In the genomic region with DNA sequence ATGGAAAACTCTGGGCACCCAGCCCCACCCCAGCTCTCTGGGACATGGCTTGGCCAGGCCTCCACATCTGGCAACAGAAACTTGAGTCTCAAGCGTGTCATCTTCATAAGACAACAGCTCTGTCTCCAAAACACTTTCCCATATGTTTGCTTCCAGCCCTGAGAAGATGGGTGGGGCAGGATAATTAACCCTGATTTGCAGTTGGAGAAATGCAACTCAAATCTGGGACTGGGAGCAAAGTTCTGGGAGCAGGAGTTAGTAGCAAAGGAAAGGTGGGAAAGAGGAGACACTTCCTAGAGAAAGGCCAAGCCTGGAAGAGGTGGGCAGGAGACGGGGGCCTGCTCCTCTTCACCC, we compare ENCODE assay signal across 29 cellular contexts. TPM values are rescaled to one million over a fixed set of nuclear protein-coding genes. Genes with fewer than 3 reads are reported as not detected.
"Had no signal": no experiment of that assay in that cellular context is flagged by ENCODE, and none has a peak within 500 bp of the region (broad histone marks: within the 10 kb centered on the region; RNA-seq: fewer than 3 reads in every experiment).

No MANE protein-coding gene starts in this region.

- ATAC-seq: activated CD8-positive, alpha-beta memory T cell treated with anti-CD3 and anti-CD28 coated beads, Interleukin-2, amount 10 ng/mL, durations not matched to agents 7 days and 5 days; activated CD8-positive, alpha-beta T cell treated with anti-CD3 and anti-CD28 coated beads, Interleukin-2, amount 10 ng/mL, durations not matched to agents 7 days and 5 days; gastroesophageal sphincter; natural killer cell; stimulated activated memory B cell treated with anti-CD40 and anti-IgM and Interleukin-4, amounts not matched to agents 10 μg/mL and 1 μg/mL and 100 μg/mL, for 72 hours; T-cell; upper lobe of right lung had no signal

- H3K27ac Mint-ChIP-seq: activated B cell treated with CpG ODN at 0.5 μM for 24 hours; activated CD8-positive, alpha-beta memory T cell treated with anti-CD3 and anti-CD28 coated beads, Interleukin-2, amount 10 ng/mL, durations not matched to agents 7 days and 5 days; activated CD8-positive, alpha-beta T cell treated with anti-CD3 and anti-CD28 coated beads, Interleukin-2, amount 10 ng/mL, durations not matched to agents 7 days and 5 days; activated naive CD8-positive, alpha-beta T cell; activated T-helper 2 cell treated with anti-CD3 and anti-CD28 coated beads, Interferon-gamma antibody, Interleukin-2, Interleukin-4, amounts not matched to agents 10 μg/mL and 5 μg/mL and 100 μg/mL, durations not matched to agents 14 hours and 24 hours and 36 hours; immature natural killer cell; memory B cell; natural killer cell; stimulated activated memory B cell treated with anti-CD40 and anti-IgM and Interleukin-4, amounts not matched to agents 10 μg/mL and 1 μg/mL and 100 μg/mL, for 72 hours; T-cell; T-helper 2 cell treated with Interferon-gamma antibody and Interleukin-4, amounts not matched to agents 5 μg/mL and 100 μg/mL, for 36 hours had no signal

- H3K4me3 ChIP-seq: coronary artery, dorsolateral prefrontal cortex, gastroesophageal sphincter, ovary, prostate gland, smooth muscle cell, stomach, tibial artery, upper lobe of right lung had no signal

- H3K4me1 ChIP-seq: tibial artery, upper lobe of right lung had no signal

- H3K9me3 ChIP-seq: gastroesophageal sphincter, neutrophil, ovary, prostate gland, stomach, tibial artery, upper lobe of right lung had no signal

- H3K36me3 ChIP-seq: gastroesophageal sphincter, neutrophil, ovary, prostate gland, stomach, tibial artery, upper lobe of right lung had no signal

- H3K4me3 Mint-ChIP-seq: activated B cell treated with CpG ODN at 0.5 μM for 24 hours; activated CD8-positive, alpha-beta memory T cell treated with anti-CD3 and anti-CD28 coated beads, Interleukin-2, amount 10 ng/mL, durations not matched to agents 7 days and 5 days; activated CD8-positive, alpha-beta T cell treated with anti-CD3 and anti-CD28 coated beads, Interleukin-2, amount 10 ng/mL, durations not matched to agents 7 days and 5 days; activated naive CD8-positive, alpha-beta T cell; immature natural killer cell; memory B cell; natural killer cell; stimulated activated memory B cell treated with anti-CD40 and anti-IgM and Interleukin-4, amounts not matched to agents 10 μg/mL and 1 μg/mL and 100 μg/mL, for 72 hours; T-cell; T-helper 2 cell treated with Interferon-gamma antibody and Interleukin-4, amounts not matched to agents 5 μg/mL and 100 μg/mL, for 36 hours had no signal

- H3K27ac ChIP-seq: coronary artery, gastroesophageal sphincter, neutrophil, ovary, prostate gland, stomach, tibial artery, upper lobe of right lung had no signal

- H3K27me3 ChIP-seq: dorsolateral prefrontal cortex, gastroesophageal sphincter, ovary, stomach, upper lobe of right lung had no signal

- H3K4me1 Mint-ChIP-seq: activated B cell treated with CpG ODN at 0.5 μM for 24 hours; activated CD8-positive, alpha-beta memory T cell treated with anti-CD3 and anti-CD28 coated beads, Interleukin-2, amount 10 ng/mL, durations not matched to agents 7 days and 5 days; immature natural killer cell; memory B cell; natural killer cell; stimulated activated memory B cell treated with anti-CD40 and anti-IgM and Interleukin-4, amounts not matched to agents 10 μg/mL and 1 μg/mL and 100 μg/mL, for 72 hours; T-cell had no signal

- FAIRE-seq: kidney had no signal

- H3K4me2 ChIP-seq: smooth muscle cell had no signal

- H3K36me3 Mint-ChIP-seq: activated CD8-positive, alpha-beta memory T cell treated with anti-CD3 and anti-CD28 coated beads, Interleukin-2, amount 10 ng/mL, durations not matched to agents 7 days and 5 days; activated naive CD8-positive, alpha-beta T cell; immature natural killer cell; memory B cell; natural killer cell; stimulated activated memory B cell treated with anti-CD40 and anti-IgM and Interleukin-4, amounts not matched to agents 10 μg/mL and 1 μg/mL and 100 μg/mL, for 72 hours; T-cell had no signal

- H3K9me3 Mint-ChIP-seq: activated B cell treated with CpG ODN at 0.5 μM for 24 hours; activated T-helper 2 cell treated with anti-CD3 and anti-CD28 coated beads, Interferon-gamma antibody, Interleukin-2, Interleukin-4, amounts not matched to agents 10 μg/mL and 5 μg/mL and 100 μg/mL, durations not matched to agents 14 hours and 24 hours and 36 hours; immature natural killer cell; memory B cell; natural killer cell; stimulated activated memory B cell treated with anti-CD40 and anti-IgM and Interleukin-4, amounts not matched to agents 10 μg/mL and 1 μg/mL and 100 μg/mL, for 72 hours; T-cell; T-helper 2 cell treated with Interferon-gamma antibody and Interleukin-4, amounts not matched to agents 5 μg/mL and 100 μg/mL, for 36 hours had no signal

- DNase-seq: activated B cell treated with CpG ODN at 0.5 μM for 24 hours; activated CD8-positive, alpha-beta memory T cell treated with anti-CD3 and anti-CD28 coated beads, Interleukin-2, amount 10 ng/mL, durations not matched to agents 7 days and 5 days; activated CD8-positive, alpha-beta T cell treated with anti-CD3 and anti-CD28 coated beads, Interleukin-2, amount 10 ng/mL, durations not matched to agents 7 days and 5 days; activated naive CD4-positive, alpha-beta T cell treated with Interleukin-2 at 50 U/mL for 16 hours; effector memory CD4-positive, alpha-beta T cell; immature natural killer cell; kidney; natural killer cell; ovary; stimulated activated CD4-positive, alpha-beta T cell treated with anti-CD3 and anti-CD28 coated beads, Interleukin-1b, Interleukin-23, amount 100 ng/mL, for 48 hours; stimulated activated CD4-positive, alpha-beta T cell treated with anti-CD3 and anti-CD28 coated beads, Interleukin-4, amount 100 ng/mL, for 4 hours; stimulated activated CD8-positive, alpha-beta memory T cell treated with anti-CD3 and anti-CD28 coated beads, Interleukin-4, amount 100 ng/mL, for 48 hours; stomach; T-cell; upper lobe of right lung had no signal

- H3K27me3 Mint-ChIP-seq: activated CD8-positive, alpha-beta memory T cell treated with anti-CD3 and anti-CD28 coated beads, Interleukin-2, amount 10 ng/mL, durations not matched to agents 7 days and 5 days; activated naive CD8-positive, alpha-beta T cell; stimulated activated memory B cell treated with anti-CD40 and anti-IgM and Interleukin-4, amounts not matched to agents 10 μg/mL and 1 μg/mL and 100 μg/mL, for 72 hours; T-cell had no signal

RNA-seq across cellular contexts. Expression of gene ENHO, which starts 11.7 kb away (rescaled TPM):
- total RNA-seq: activated B cell treated with CpG ODN at 0.5 μM for 24 hours; activated CD8-positive, alpha-beta memory T cell treated with anti-CD3 and anti-CD28 coated beads, Interleukin-2, amount 10 ng/mL, durations not matched to agents 7 days and 5 days; activated CD8-positive, alpha-beta T cell treated with anti-CD3 and anti-CD28 coated beads, Interleukin-2, amount 10 ng/mL, durations not matched to agents 7 days and 5 days; activated T-helper 2 cell treated with anti-CD3 and anti-CD28 coated beads, Interferon-gamma antibody, Interleukin-2, Interleukin-4, amounts not matched to agents 10 μg/mL and 5 μg/mL and 100 μg/mL, durations not matched to agents 14 hours and 24 hours and 36 hours; bronchial epithelial cell; smooth muscle cell had no signal

RNA-seq across cellular contexts. Expression of gene DNAI1, which starts 52.5 kb away (rescaled TPM):
- total RNA-seq: activated B cell treated with CpG ODN at 0.5 μM for 24 hours; activated CD8-positive, alpha-beta memory T cell treated with anti-CD3 and anti-CD28 coated beads, Interleukin-2, amount 10 ng/mL, durations not matched to agents 7 days and 5 days; activated CD8-positive, alpha-beta T cell treated with anti-CD3 and anti-CD28 coated beads, Interleukin-2, amount 10 ng/mL, durations not matched to agents 7 days and 5 days; activated T-helper 2 cell treated with anti-CD3 and anti-CD28 coated beads, Interferon-gamma antibody, Interleukin-2, Interleukin-4, amounts not matched to agents 10 μg/mL and 5 μg/mL and 100 μg/mL, durations not matched to agents 14 hours and 24 hours and 36 hours; bronchial epithelial cell; gastroesophageal sphincter; lower leg skin; natural killer cell; smooth muscle cell; T-cell; upper lobe of right lung had no signal
- polyA plus RNA-seq: immature natural killer cell had no signal
